8 cellular contexts compared by ENCODE assay signal in the genomic region with DNA sequence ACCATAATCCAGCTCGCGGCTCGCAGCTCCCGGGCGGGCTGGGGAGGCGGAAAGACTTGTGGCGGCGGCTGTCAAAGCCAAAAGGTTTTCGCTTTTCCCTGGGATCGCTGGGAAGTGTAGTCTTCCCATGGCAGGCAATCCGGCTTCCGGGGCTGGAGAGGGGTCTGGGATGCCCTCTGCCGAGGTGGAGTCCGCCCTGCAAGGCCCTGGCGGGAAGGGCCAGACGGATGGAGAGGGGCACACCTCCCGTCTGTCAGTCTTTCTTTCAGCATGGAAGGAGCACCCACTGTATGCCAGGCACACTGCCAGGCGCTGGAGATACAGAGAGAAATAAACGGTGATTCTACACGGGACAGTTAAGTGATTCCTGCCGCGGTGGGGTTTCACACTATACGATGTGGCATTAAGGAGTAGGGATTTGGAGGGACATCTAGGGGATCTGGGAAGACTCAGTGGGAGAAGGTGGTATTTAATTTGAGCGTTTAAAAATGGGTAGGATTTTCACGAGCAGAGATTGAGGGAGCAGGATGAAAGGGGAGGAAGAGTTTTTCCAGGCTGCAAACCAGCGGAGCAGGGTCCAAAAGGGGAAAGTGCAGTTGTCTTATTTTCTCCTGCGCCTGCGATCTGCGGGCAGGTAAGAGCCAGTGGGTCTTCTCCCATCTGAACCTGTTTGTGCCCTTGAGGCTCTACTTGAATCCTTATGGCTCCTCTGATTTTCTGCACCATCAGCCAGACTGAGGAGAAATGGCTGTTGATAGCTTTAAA. TPM values are rescaled to one million over a fixed set of nuclear protein-coding genes. Genes with fewer than 3 reads are reported as not detected.
DNase-seq lines count a peak whose midpoint lies in the region; ATAC-seq and TF ChIP-seq lines count a peak whose summit lies in the region.

A gene (minus strand): TSS at position 60 of the 765 bp plus-strand sequence. CDS start 461 bp downstream, outside the sequence.

- H3K27me3 ChIP-seq in duodenal mucosa (ENCODE audit: control insufficient read depth in 1 of 2, insufficient read depth in 2 of 2, low read length in 2 of 2) (peaks cover 0 to 3% of the 10 kb centered on the region in 2 donors), spleen (replicated peaks in 1 of 7) (peaks cover 0 to 38% (median 7%) of the 10 kb centered on the region in 7 donors)

- TF ChIP-seq POLR2A in spleen (IDR thresholded peaks at IDR 0.05) = no peak

- H3K9me3 ChIP-seq in duodenal mucosa (ENCODE audit: control insufficient read depth in 1 of 2, low read length in 2 of 2) (no peaks in the 10 kb centered on the region), spleen (no peaks in the 10 kb centered on the region)

- intact Hi-C loops in left colon (cut with DNase I, micrococcal nuclease) = no loop called here
- intact Hi-C loops in spleen (cut with DNase I; ENCODE audit: low total_unique reads) = no loop called here

- H3K36me3 ChIP-seq in duodenal mucosa (ENCODE audit: control insufficient read depth in 1 of 2, insufficient read depth in 2 of 2, low read length in 2 of 2) (no peaks in the 10 kb centered on the region), spleen (no peaks in the 10 kb centered on the region)

- H3K9ac ChIP-seq in duodenal mucosa (ENCODE audit: low read depth in 1 of 2, low read length in 2 of 2) = peak within 1 kb of the TSS; percentile 59 to 63

- peaks cover 8 to 15% of the 10 kb centered on the region in 2 donors for H3K4me1 ChIP-seq in duodenal mucosa (ENCODE audit: control insufficient read depth in 1 of 2, insufficient read depth in 2 of 2, low read length in 2 of 2)
- H3K4me1 ChIP-seq in spleen = peaks cover 16 to 48% (median 37%) of the 10 kb centered on the region in 6 donors

- ATAC-seq in left colon (peak; percentile 84), HG02610 (IDR thresholded peaks at IDR 0.05; ENCODE audit: unreplicated experiment) (no peak)

- peak; percentile 48 to 74 for DNase-seq in NCI-H187 (lab: John Stamatoyannopoulos, UW)
- no peak for DNase-seq in NCI-H187 treated with DMSO at 0.1 percent for 48 hours (lab: John Stamatoyannopoulos, UW)
- peak; percentile 80 to 94 (median 90) for DNase-seq in NCI-H1417 (lab: John Stamatoyannopoulos, UW)
- DNase-seq in T-helper 9 cell = peak; percentile 3
- peak; percentile 73 to 76 for DNase-seq in left colon
- DNase-seq in spleen = peak; percentile 86

- 12 to 23% (median 15%) methylated on average over 20 to 29 of the region's 29 CpGs for WGBS in spleen, 5 donors

- peak in 3 of 11 experiments; percentile 18 to 38 (median 37) for TF ChIP-seq CTCF in spleen (IDR thresholded peaks at IDR 0.05 in 8 of 11, conservative IDR thresholded peaks at IDR 0.05 in 3 of 11)

- H3K27ac ChIP-seq in duodenal mucosa (ENCODE audit: low read depth, low read length) (no peak within 1 kb of the TSS), spleen (peak within 1 kb of the TSS in 7 of 8 donors; percentile 20 to 74 (median 67))

- H3K4me3 ChIP-seq in duodenal mucosa (ENCODE audit: low read depth in 1 of 2, low read length in 2 of 2) (peak within 1 kb of the TSS; percentile 84 to 86), spleen (peak within 1 kb of the TSS; percentile 51 to 83 (median 64))

RNA-seq across cellular contexts. Expression of the gene that starts here (rescaled TPM):
- total RNA-seq in left colon (10 to 100 TPM in 1 of 2 donors, 1 to 10 TPM in 1; 8.8 to 11.1 TPM), spleen (10 to 100 TPM; 11.8 to 31.7 (median 19.6) TPM)
- polyA plus RNA-seq in spleen = 1 to 10 TPM; 2.1 to 4.0 (median 2.6) TPM
